In genomic region chr1:212669102-212669501, GRCh38 we compare ENCODE assay signal across 9 cellular contexts. TPM values are rescaled to one million over a fixed set of nuclear protein-coding genes. Genes with fewer than 3 reads are reported as not detected.
DNase-seq lines count a peak whose midpoint lies in the region; ATAC-seq, FAIRE-seq and TF ChIP-seq lines count a peak whose summit lies in the region.
"Had no signal": no experiment of that assay in that cellular context is flagged by ENCODE, and none has a peak within 500 bp of the region (broad histone marks: within the 10 kb centered on the region; RNA-seq: fewer than 3 reads in every experiment).

No MANE protein-coding gene starts in this region.

- intact Hi-C loops in GM12878 (cut with micrococcal nuclease; ENCODE audit: unreplicated experiment), result loop anchor here (10.0 kb wide), 1 partner anchor 396 kb away; no protein-coding TSS in a partner anchor
- intact Hi-C loops in lower leg skin (cut with DNase I; ENCODE audit: low total_unique reads), result no loop called here

- TF ChIP-seq POLR2A in GM12878 (IDR thresholded peaks at IDR 0.05; ENCODE audit: low read depth, low read length) (no peak), lower leg skin (IDR thresholded peaks at IDR 0.05) (no peak)

- H3K36me3 ChIP-seq in GM12878 (ENCODE audit: control insufficient read depth in 2 of 2, insufficient read depth in 2 of 2, low read length in 1 of 2), result no peaks in the 10 kb centered on the region

- TF ChIP-seq CTCF in GM12864 (IDR thresholded peaks at IDR 0.05; ENCODE audit: low read depth, low read length, missing control alignments), result peak; percentile 37
- peak; percentile 29 to 41 (median 40); a peak in 4 of 6 replicates for TF ChIP-seq CTCF in GM12878 (IDR thresholded peaks at IDR 0.05 in 2 of 3, conservative IDR thresholded peaks at IDR 0.05 in 1 of 3; ENCODE audit: control insufficient read depth in 2 of 3, extremely low read depth in 1 of 3, insufficient read depth in 1 of 3, low read depth in 3 of 3, low read length in 3 of 3)
- TF ChIP-seq CTCF in neural crest cell (conservative IDR thresholded peaks at IDR 0.05), result peak; percentile 28
- TF ChIP-seq CTCF in lower leg skin (IDR thresholded peaks at IDR 0.05), result no peak

- H3K4me1 Mint-ChIP-seq in neural crest cell, result peaks cover 26% of the 10 kb centered on the region

- H3K4me1 ChIP-seq in GM12878 (ENCODE audit: control insufficient read depth, insufficient read depth, low read length), result peaks cover 38% of the 10 kb centered on the region

- 78% methylated on average over 2 of the region's 2 CpGs for WGBS in GM12878 (ENCODE audit: insufficient coverage, insufficient replicate concordance, low lambda C conversion rate, missing lambda C conversion rate)
- WGBS in lower leg skin, 2 donors, result 85 to 89% methylated on average over 2 of the region's 2 CpGs

- TF ChIP-seq RAD21 in GM12878 (IDR thresholded peaks at IDR 0.05; ENCODE audit: insufficient read depth, low read depth, low read length), result peak; percentile 34; the same call in 1 of the 2 replicates

- no TSS peak for BruUV-seq in GM12878 (replicated peaks; lab: Mats Ljungman, UMichigan)

- no peak for FAIRE-seq in GM12878 (lab: Jason Lieb, UNC)

- no peaks in the 10 kb centered on the region for H3K9me3 Mint-ChIP-seq in neural crest cell

- ATAC-seq in GM12878 (peak; percentile 25; the same call in 2 of the 3 replicates), HG02938 (IDR thresholded peaks at IDR 0.05; ENCODE audit: unreplicated experiment) (no peak)

- in situ Hi-C loops in GM12878 (cut with MboI), result loop anchor here (5.0 kb wide), 1 partner anchor 328 kb away; no protein-coding TSS in a partner anchor

- no peak overlapping the region for H3K27ac ChIP-seq in GM12878 (ENCODE audit: control insufficient read depth, insufficient read depth)

- peaks cover 4% of the 10 kb centered on the region for H3K27me3 Mint-ChIP-seq in neural crest cell (ENCODE audit: low read depth)

- no peak overlapping the region for H3K9ac ChIP-seq in GM12878 (ENCODE audit: control insufficient read depth, insufficient read depth, low read length)

- H3K4me3 Mint-ChIP-seq in neural crest cell, result no peak overlapping the region

- POLR2A ChIA-PET in GM12878 (lab: Charles Lee), result interaction anchor here (1.3 to 2.6 kb wide), 3 partner anchors 8 to 81 kb away, joined by 3 to 15 read pairs (median 4); no protein-coding TSS in a partner anchor

- H3K27ac Mint-ChIP-seq in neural crest cell (ENCODE audit: unreplicated experiment), result no peak overlapping the region

- H3K27me3 ChIP-seq in GM12878 (replicated peaks in 1 of 2; ENCODE audit: control insufficient read depth in 2 of 2, insufficient read depth in 2 of 2, low read length in 1 of 2), result no peaks in the 10 kb centered on the region

- TF ChIP-seq EP300 in GM12878 (IDR thresholded peaks at IDR 0.05; ENCODE audit: borderline replicate concordance in 1 of 2, control insufficient read depth in 1 of 2, low read depth in 2 of 2, low read length in 2 of 2), result no peak

- DNase-seq in GM12864 (ENCODE audit: low read depth) (no peak), M059J (ENCODE audit: low read depth) (peak; percentile 56), GM12878 (ENCODE audit: low read depth, low spot score) (no peak), neural crest cell (ENCODE audit: low read depth, low spot score) (no peak), lower leg skin (ENCODE audit: low spot score in 2 of 2) (no peak), amygdala (lab: John Stamatoyannopoulos, UW) (no peak)
- DNase-seq: activated CD8-positive, alpha-beta memory T cell treated with anti-CD3 and anti-CD28 coated beads, Interleukin-2, amount 50 U/mL, for 4 hours; stimulated activated CD4-positive, alpha-beta T cell treated with anti-CD3 and anti-CD28 coated beads, Interleukin-2, amount 100 ng/mL, for 48 hours had no signal

- H3K36me3 Mint-ChIP-seq in neural crest cell (ENCODE audit: low read depth), result no peaks in the 10 kb centered on the region

- no peak overlapping the region for H2AFZ ChIP-seq in GM12878 (ENCODE audit: control insufficient read depth, low read depth, low read length)

- H3K79me2 ChIP-seq in GM12878 (ENCODE audit: control insufficient read depth, insufficient read depth, low read length), result no peaks in the 10 kb centered on the region

- RAD21 ChIA-PET in GM12878 (lab: Charles Lee; ENCODE audit: unreplicated experiment), result interaction anchor here (1.2 to 5.3 kb wide), 10 partner anchors 9 to 326 kb away, joined by 3 to 59 read pairs (median 10); no protein-coding TSS in a partner anchor

- SMC1A ChIA-PET in GM12878 (lab: Charles Lee; ENCODE audit: uncharacterized antibody, unreplicated experiment), result interaction anchor here (0.8 to 5.7 kb wide), 23 partner anchors 9 to 327 kb away, joined by 3 to 80 read pairs (median 6); partner anchors contain the start of gene BATF3

- CTCF ChIA-PET in GM12878 (lab: Yijun Ruan, JAX), result interaction anchor here (0.6 to 5.6 kb wide), 24 partner anchors 15 to 986 kb away, joined by 3 to 91 read pairs (median 7); partner anchors contain the start of genes BATF3, DTL, INTS7 and NSL1

- no peak overlapping the region for H3K4me2 ChIP-seq in GM12878 (ENCODE audit: control insufficient read depth, insufficient read depth)

- no peaks in the 10 kb centered on the region for H4K20me1 ChIP-seq in GM12878 (ENCODE audit: control insufficient read depth, insufficient read depth)

- no peaks in the 10 kb centered on the region for H3K9me3 ChIP-seq in GM12878 (replicated peaks; ENCODE audit: control insufficient read depth, insufficient read depth, low read length)

- no peak overlapping the region for H3K4me3 ChIP-seq in GM12864 (ENCODE audit: low read depth, low read length)
- H3K4me3 ChIP-seq in GM12878, result no peak overlapping the region
- H3K4me3 ChIP-seq in lower leg skin (ENCODE audit: low read depth, poor library complexity, severe bottlenecking), result no peak overlapping the region

TF ChIP-seq in GM12878, 131 proteins besides CTCF, POLR2A, EP300 and RAD21:
- 0 out of 2 replicates have a peak, but pooled peaks have one; percentile 17 for TF ChIP-seq RELB (IDR thresholded peaks at IDR 0.05; ENCODE audit: low read depth)
- no peak for TF ChIP-seq RB1 (IDR thresholded peaks at IDR 0.05; ENCODE audit: borderline replicate concordance)
- peak; percentile 40; the same call in 1 of the 2 replicates for TF ChIP-seq MTA2 (IDR thresholded peaks at IDR 0.05; ENCODE audit: low read depth)
- TF ChIP-seq NR2F1 (conservative IDR thresholded peaks at IDR 0.05), result peak; percentile 83
- no peak for TF ChIP-seq STAT3 (IDR thresholded peaks at IDR 0.05; ENCODE audit: low read depth, low read length)
- peak; percentile 60 to 67 for TF ChIP-seq IKZF2 (IDR thresholded peaks at IDR 0.05)
- no peak for TF ChIP-seq ATF3 (IDR thresholded peaks at IDR 0.05; ENCODE audit: borderline replicate concordance, extremely low read depth, low read depth, low read length)
- TF ChIP-seq MXI1 (IDR thresholded peaks at IDR 0.05; ENCODE audit: low read depth, low read length), result no peak
- TF ChIP-seq BCL11A (IDR thresholded peaks at IDR 0.05; ENCODE audit: low read depth, low read length), result no peak
- no peak for TF ChIP-seq ZBED1 (IDR thresholded peaks at IDR 0.05; ENCODE audit: borderline replicate concordance)
- TF ChIP-seq IKZF1 (conservative IDR thresholded peaks at IDR 0.05), result peak; percentile 64
- no peak for TF ChIP-seq IRF4 (IDR thresholded peaks at IDR 0.05; ENCODE audit: low read depth, low read length)
- TF ChIP-seq EED (IDR thresholded peaks at IDR 0.05; ENCODE audit: low read depth), result peak; percentile 41; the same call in 1 of the 2 replicates
- 0 out of 2 replicates have a peak, but pooled peaks have one; percentile 19 for TF ChIP-seq SMC3 (IDR thresholded peaks at IDR 0.05; ENCODE audit: borderline replicate concordance, low read length)
- TF ChIP-seq SPI1 (IDR thresholded peaks at IDR 0.05; ENCODE audit: borderline replicate concordance, insufficient read depth, low read depth, low read length), result peak; percentile 81

RNA-seq across cellular contexts. Expression of gene BATF3, which starts 30.5 kb away (rescaled TPM):
- 3.3 and 3.7 TPM in 2 replicates for total RNA-seq in M059J (2014; rRNA removed; shearing (Covaris generic))
- 10.3 and 10.7 TPM in 2 replicates for total RNA-seq in GM12878 (2013; cell fraction: nucleolus; rRNA removed)
- total RNA-seq in GM12878 (2014; rRNA removed) (41.9 and 50.4 TPM in 2 replicates), GM12878 (2014; rRNA removed; fragmentation: Illumina TruSeq; extraction: Trizol) (28.7 and 30.6 TPM in 2 replicates), GM12878 (2021) (44.9 and 47.5 TPM in 2 replicates), neural crest cell (not detected in 2 replicates), lower leg skin (1 to 10 TPM in 1 of 4 donors, under 1 TPM in 2, not detected in 1; 0.74 to 2.1 (median 0.84) TPM)
- 9.6 TPM for polyA plus RNA-seq in GM12878 (2011; ENCODE audit: low read depth)
- polyA plus RNA-seq in GM12878 (2011; rRNA removed) (15.1 and 25.6 TPM in 2 replicates), GM12878 (2014; fragmentation: Illumina TruSeq; extraction: Trizol) (7.6 and 31.1 TPM in 2 replicates), GM12878 (2014; fragmentation: Nextera tagmentation; extraction: Ambion mirVana) (10 to 100 TPM; 11.1 to 12.3 TPM), GM12878 (2014; rRNA removed) (56.7 and 56.8 TPM in 2 replicates), GM12878 (2016; fragmentation: Nextera tagmentation; extraction: Ambion mirVana) (10 to 100 TPM; 20.4 to 33.2 TPM)
- 31.7 and 44.5 TPM in 2 replicates for polyA plus RNA-seq in GM12878 (2011; cell fraction: cytosol; rRNA removed)
- polyA plus RNA-seq in GM12878 (2011; cell fraction: nucleus; rRNA removed), result 26.0 and 28.6 TPM in 2 replicates
- 7.8 and 9.7 TPM in 2 replicates for polyA plus RNA-seq in GM12878 (2012)
- polyA minus RNA-seq in GM12878 (2011; rRNA and poly(A)+ RNA removed), result 5.7 and 9.1 TPM in 2 replicates
- 4.2 and 4.8 TPM in 2 replicates for polyA minus RNA-seq in GM12878 (2011; cell fraction: cytosol; rRNA and poly(A)+ RNA removed)
- 4.2 and 5.8 TPM in 2 replicates for polyA minus RNA-seq in GM12878 (2011; cell fraction: nucleus; rRNA and poly(A)+ RNA removed)

Comparison
In these comparisons a context has a peak if more than half of its experiments do, and no peak if none do; other contexts are left out.
1. CTCF ChIP-seq: peak in GM12864 (single experiment), GM12878 (3 of 3) and neural crest cell (single experiment); none in lower leg skin (0 of 3).